ENCODE assay signal across 1 cellular context in the genomic region with DNA sequence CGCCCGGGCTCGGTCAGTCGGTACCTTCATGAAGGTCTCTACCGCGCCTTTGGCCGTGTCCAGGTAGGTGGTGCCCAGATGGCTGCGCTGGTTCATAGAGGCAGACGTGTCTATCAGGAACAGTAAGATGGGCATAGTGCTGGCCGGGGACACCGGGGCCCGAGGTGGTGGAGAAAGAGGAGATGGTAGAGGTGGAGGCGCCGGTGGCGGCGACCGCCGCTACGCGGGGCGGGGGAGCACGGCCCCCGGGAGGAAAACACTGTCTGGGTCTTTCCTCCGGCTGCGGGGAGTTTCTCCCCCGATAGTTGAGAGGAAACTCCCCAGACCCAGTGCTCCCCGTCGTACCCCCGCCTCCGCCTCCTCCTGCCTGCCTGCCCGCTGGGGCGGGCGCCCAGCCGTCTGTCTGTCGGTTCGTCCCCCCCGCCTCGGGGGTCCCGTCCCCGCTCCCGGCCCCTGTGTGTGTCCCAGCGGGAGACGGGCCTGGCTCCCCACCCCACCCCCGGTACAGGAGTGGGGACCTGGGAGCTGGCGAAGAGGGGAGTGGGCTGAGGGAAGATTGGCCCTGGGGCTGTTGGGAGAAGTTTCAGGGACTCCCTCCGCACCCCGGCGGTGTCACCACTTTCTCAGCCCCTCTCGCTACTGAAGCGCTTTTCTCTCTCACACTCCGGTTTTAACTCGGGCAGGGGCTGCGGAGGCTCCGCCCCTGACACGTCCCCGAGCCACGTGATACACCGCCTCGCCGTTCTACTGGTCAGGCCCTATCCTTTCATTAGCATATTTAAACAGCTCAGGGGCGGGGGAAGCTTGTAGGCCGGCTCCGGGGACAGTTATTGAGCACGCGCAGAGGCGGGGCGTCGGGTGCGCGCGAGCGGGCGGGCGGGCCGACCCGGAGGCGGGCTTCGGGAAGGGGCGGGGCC.
TF ChIP-seq lines count a peak whose summit lies in the region.

A gene with protein sequence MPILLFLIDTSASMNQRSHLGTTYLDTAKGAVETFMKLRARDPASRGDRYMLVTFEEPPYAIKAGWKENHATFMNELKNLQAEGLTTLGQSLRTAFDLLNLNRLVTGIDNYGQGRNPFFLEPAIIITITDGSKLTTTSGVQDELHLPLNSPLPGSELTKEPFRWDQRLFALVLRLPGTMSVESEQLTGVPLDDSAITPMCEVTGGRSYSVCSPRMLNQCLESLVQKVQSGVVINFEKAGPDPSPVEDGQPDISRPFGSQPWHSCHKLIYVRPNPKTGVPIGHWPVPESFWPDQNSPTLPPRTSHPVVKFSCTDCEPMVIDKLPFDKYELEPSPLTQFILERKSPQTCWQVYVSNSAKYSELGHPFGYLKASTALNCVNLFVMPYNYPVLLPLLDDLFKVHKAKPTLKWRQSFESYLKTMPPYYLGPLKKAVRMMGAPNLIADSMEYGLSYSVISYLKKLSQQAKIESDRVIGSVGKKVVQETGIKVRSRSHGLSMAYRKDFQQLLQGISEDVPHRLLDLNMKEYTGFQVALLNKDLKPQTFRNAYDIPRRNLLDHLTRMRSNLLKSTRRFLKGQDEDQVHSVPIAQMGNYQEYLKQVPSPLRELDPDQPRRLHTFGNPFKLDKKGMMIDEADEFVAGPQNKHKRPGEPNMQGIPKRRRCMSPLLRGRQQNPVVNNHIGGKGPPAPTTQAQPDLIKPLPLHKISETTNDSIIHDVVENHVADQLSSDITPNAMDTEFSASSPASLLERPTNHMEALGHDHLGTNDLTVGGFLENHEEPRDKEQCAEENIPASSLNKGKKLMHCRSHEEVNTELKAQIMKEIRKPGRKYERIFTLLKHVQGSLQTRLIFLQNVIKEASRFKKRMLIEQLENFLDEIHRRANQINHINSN (minus strand): TSS at position 646 of the 917 bp plus-strand sequence. CDS start 511 bp downstream, at position 135.

TF ChIP-seq in H1, 55 proteins besides CTCF, POLR2A, EP300 and RAD21 (continued from another document):
- TF ChIP-seq POLR2AphosphoS5 (IDR thresholded peaks at IDR 0.05; ENCODE audit: low read depth, low read length), result peak; percentile 99
- TF ChIP-seq RBBP5 (IDR thresholded peaks at IDR 0.05; ENCODE audit: borderline replicate concordance, low read depth, low read length), result peak; percentile 13; the same call in 1 of the 2 replicates
- TF ChIP-seq CREB1 (IDR thresholded peaks at IDR 0.05), result peak; percentile 61; the same call in 1 of the 2 replicates
- TF ChIP-seq CEBPB (IDR thresholded peaks at IDR 0.05; ENCODE audit: low read depth, low read length), result no peak
- 0 out of 2 replicates have a peak, but pooled peaks have one; percentile 80 for TF ChIP-seq SP4 (IDR thresholded peaks at IDR 0.05; ENCODE audit: low read length)
- TF ChIP-seq, protein P1, sequence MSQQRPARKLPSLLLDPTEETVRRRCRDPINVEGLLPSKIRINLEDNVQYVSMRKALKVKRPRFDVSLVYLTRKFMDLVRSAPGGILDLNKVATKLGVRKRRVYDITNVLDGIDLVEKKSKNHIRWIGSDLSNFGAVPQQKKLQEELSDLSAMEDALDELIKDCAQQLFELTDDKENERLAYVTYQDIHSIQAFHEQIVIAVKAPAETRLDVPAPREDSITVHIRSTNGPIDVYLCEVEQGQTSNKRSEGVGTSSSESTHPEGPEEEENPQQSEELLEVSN (IDR thresholded peaks at IDR 0.05), result peak; percentile 31; the same call in 1 of the 2 replicates
- TF ChIP-seq CHD1 (IDR thresholded peaks at IDR 0.05; ENCODE audit: low read depth, low read length), result no peak
- TF ChIP-seq HDAC6 (IDR thresholded peaks at IDR 0.05; ENCODE audit: low read depth, low read length), result no peak
- TF ChIP-seq GTF2F1 (IDR thresholded peaks at IDR 0.05; ENCODE audit: borderline replicate concordance, low read depth, low read length), result peak; percentile 95
- TF ChIP-seq PHF8 (conservative IDR thresholded peaks at IDR 0.05; ENCODE audit: low read depth, low read length), result peak; percentile 11
- 0 out of 2 replicates have a peak, but pooled peaks have one; percentile 2 for TF ChIP-seq EGR1 (IDR thresholded peaks at IDR 0.05; ENCODE audit: borderline replicate concordance, low read depth, low read length)
- no peak for TF ChIP-seq SP2 (IDR thresholded peaks at IDR 0.05; ENCODE audit: low read length)
- peak; percentile 99 for TF ChIP-seq TAF1 (IDR thresholded peaks at IDR 0.05; ENCODE audit: low read depth, low read length)
- peak; percentile 54 for TF ChIP-seq KDM4A (IDR thresholded peaks at IDR 0.05; ENCODE audit: low read depth, low read length, severe bottlenecking)
- no peak for TF ChIP-seq SRF (IDR thresholded peaks at IDR 0.05; ENCODE audit: low read depth, low read length)
- TF ChIP-seq POU5F1 (IDR thresholded peaks at IDR 0.05; ENCODE audit: low read depth, low read length), result no peak
- peak; percentile 37; the same call in 1 of the 2 replicates for TF ChIP-seq NRF1 (IDR thresholded peaks at IDR 0.05; ENCODE audit: low read depth, low read length)
- peak; percentile 86 for TF ChIP-seq SP1 (IDR thresholded peaks at IDR 0.05; ENCODE audit: low read depth, low read length)
- TF ChIP-seq, protein P2, sequence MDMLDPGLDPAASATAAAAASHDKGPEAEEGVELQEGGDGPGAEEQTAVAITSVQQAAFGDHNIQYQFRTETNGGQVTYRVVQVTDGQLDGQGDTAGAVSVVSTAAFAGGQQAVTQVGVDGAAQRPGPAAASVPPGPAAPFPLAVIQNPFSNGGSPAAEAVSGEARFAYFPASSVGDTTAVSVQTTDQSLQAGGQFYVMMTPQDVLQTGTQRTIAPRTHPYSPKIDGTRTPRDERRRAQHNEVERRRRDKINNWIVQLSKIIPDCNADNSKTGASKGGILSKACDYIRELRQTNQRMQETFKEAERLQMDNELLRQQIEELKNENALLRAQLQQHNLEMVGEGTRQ (IDR thresholded peaks at IDR 0.05; ENCODE audit: low read length), result peak; percentile 93
- TF ChIP-seq, protein P3, sequence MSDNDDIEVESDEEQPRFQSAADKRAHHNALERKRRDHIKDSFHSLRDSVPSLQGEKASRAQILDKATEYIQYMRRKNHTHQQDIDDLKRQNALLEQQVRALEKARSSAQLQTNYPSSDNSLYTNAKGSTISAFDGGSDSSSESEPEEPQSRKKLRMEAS (IDR thresholded peaks at IDR 0.05), result no peak
